In genomic region chr22:26439559-26439958, GRCh38 we compare ENCODE assay signal across 2 cellular contexts.
TF ChIP-seq lines count a peak whose summit lies in the region.

No MANE protein-coding gene starts in this region.

TF ChIP-seq in HepG2, 621 proteins besides CTCF, POLR2A, EP300 and RAD21:
- TF ChIP-seq ZNF768 (CRISPR knock-in tag; IDR thresholded peaks at IDR 0.05): peak; percentile 72; the same call in 1 of the 2 replicates
- no peak for TF ChIP-seq MATR3 (CRISPR knock-in tag; IDR thresholded peaks at IDR 0.05)

TF ChIP-seq in H1, 55 proteins besides CTCF, POLR2A, EP300 and RAD21:
- TF ChIP-seq GTF2F1 (IDR thresholded peaks at IDR 0.05; ENCODE audit: borderline replicate concordance, low read depth, low read length) (no peak), KDM1A (IDR thresholded peaks at IDR 0.05; ENCODE audit: borderline replicate concordance, low read length) (peak; percentile 82)
